Comparison of ENCODE assay signal across 25 cellular contexts in the genomic region with DNA sequence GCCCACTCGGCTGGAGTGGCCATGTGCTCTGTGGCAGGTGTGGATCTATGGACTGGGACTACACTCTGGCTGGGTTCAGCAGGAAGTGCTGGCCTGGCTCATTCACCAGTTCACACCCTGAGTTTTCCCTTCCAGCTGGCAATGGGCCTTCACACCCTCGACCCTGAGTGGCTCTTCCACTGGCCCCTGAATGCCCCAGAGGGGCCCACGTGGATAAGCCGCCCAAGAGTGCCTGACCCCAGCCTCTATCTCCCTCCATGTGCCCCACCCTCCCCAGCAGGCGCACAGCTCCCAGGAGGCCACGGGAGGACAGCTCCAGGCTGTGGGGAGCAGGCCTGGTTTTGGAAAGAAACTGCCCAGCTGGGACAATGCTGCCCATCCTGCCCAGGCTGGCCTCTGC.
"Had no signal": no experiment of that assay in that cellular context is flagged by ENCODE, and none has a peak within 500 bp of the region (broad histone marks: within the 10 kb centered on the region; RNA-seq: fewer than 3 reads in every experiment).

No MANE protein-coding gene starts in this region.

- H3K27me3 ChIP-seq: dorsolateral prefrontal cortex, gastrocnemius medialis, neutrophil, ovary, vagina had no signal

- ATAC-seq: activated CD8-positive, alpha-beta memory T cell treated with anti-CD3 and anti-CD28 coated beads, Interleukin-2, amount 10 ng/mL, durations not matched to agents 7 days and 5 days; activated CD8-positive, alpha-beta T cell treated with anti-CD3 and anti-CD28 coated beads for 36 hours; effector memory CD8-positive, alpha-beta T cell; gastrocnemius medialis; natural killer cell treated with Interleukin-12 subunit alpha and Interleukin-12 subunit beta and Interleukin-15 and Interleukin-18, amount 100 ng/mL, for 72 hours; T-cell had no signal

- H3K4me3 ChIP-seq: dorsolateral prefrontal cortex, esophagus squamous epithelium, gastrocnemius medialis, ovary, prostate gland, vagina had no signal

- H3K4me1 ChIP-seq: esophagus squamous epithelium, gastrocnemius medialis, prostate gland, vagina had no signal

- H3K9me3 ChIP-seq: esophagus squamous epithelium, gastrocnemius medialis, neutrophil, ovary, prostate gland, vagina had no signal

- DNase-seq: activated CD4-positive, alpha-beta T cell treated with anti-CD3 and anti-CD28 coated beads, Interleukin-2, amount 10 ng/mL, durations not matched to agents 7 days and 5 days; activated CD4-positive, CD25-positive, alpha-beta regulatory T cell treated with anti-CD3 and anti-CD28 coated beads, Interleukin-2, amount 50 U/mL, for 72 hours; activated CD8-positive, alpha-beta memory T cell treated with anti-CD3 and anti-CD28 coated beads, Interleukin-2, amount 10 ng/mL, durations not matched to agents 7 days and 5 days; activated CD8-positive, alpha-beta T cell treated with anti-CD3 and anti-CD28 coated beads for 36 hours; activated effector memory CD4-positive, alpha-beta T cell treated with anti-CD3 and anti-CD28 coated beads, Interleukin-2, amount 50 U/mL, for 16 hours; activated T-cell treated with anti-CD3 and anti-CD28 coated beads for 4 hours; anterior cingulate cortex; caudate nucleus; dorsolateral prefrontal cortex; effector memory CD8-positive, alpha-beta T cell; esophagus squamous epithelium; hypothalamus; mammary epithelial cell; midbrain; stimulated activated CD4-positive, alpha-beta T cell treated with anti-CD3 and anti-CD28 coated beads, Interleukin-12 subunit alpha, Interleukin-12 subunit beta, amount 100 ng/mL, for 4 hours; stimulated activated CD4-positive, alpha-beta T cell treated with anti-CD3 and anti-CD28 coated beads, Interleukin-4, amount 100 ng/mL, for 4 hours; T-cell; trophoblast cell had no signal

- H3K36me3 ChIP-seq: esophagus squamous epithelium, gastrocnemius medialis, ovary, prostate gland, vagina had no signal

- H3K27ac ChIP-seq: dorsolateral prefrontal cortex, esophagus squamous epithelium, gastrocnemius medialis, neutrophil, ovary, prostate gland, vagina, VCaP had no signal
